ENCODE assay signal across 17 cellular contexts in the genomic region with DNA sequence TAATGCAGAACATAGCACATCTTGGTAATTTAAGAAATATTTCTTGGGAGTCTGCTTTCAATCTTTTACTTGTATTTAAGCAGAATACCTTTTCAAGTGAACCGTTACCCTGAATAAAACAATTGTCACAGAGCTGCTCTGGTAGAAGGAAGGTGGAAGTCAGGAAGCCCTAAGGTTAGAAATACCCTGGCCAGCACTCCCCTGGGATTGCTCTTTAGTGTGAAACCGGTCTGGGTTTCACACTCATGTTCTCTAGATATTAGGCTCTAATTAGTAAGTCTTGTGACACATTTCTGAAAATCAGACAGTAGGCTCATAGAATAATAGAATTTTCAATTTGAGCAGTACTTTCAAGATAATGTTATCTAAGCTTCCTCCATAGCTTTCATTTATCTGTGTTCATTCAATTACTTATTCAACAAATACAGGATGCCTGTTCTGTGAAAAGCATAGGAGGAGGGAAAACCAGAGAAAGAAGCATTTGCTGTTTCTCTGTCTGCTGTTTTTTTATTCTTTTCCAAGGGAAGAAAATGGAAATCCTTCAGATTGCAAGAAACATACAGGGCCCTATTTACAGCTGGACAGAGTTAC.
A peak's percentile ranks its signal among the peaks of the same experiment; 100 is the strongest.
DNase-seq lines count a peak whose midpoint lies in the region; ATAC-seq and TF ChIP-seq lines count a peak whose summit lies in the region.
"Had no signal": no experiment of that assay in that cellular context is flagged by ENCODE, and none has a peak within 500 bp of the region (broad histone marks: within the 10 kb centered on the region; RNA-seq: fewer than 3 reads in every experiment).

No MANE protein-coding gene starts in this region.

- peak overlapping the region; percentile 39; the same call in 1 of the 2 replicates for H3K27ac ChIP-seq in BLaER1
- no peak overlapping the region for H3K27ac ChIP-seq in hepatocyte
- H3K27ac ChIP-seq: colonic mucosa, left lung, SJSA1 had no signal

- DNase-seq in GM19238 (ENCODE audit: insufficient read length, low spot score) (peak; percentile 6), DMS53 treated with DMSO at 0.1 percent for 48 hours (lab: John Stamatoyannopoulos, UW; ENCODE audit: unreplicated experiment) (no peak), hepatocyte (ENCODE audit: low spot score) (no peak), type B pancreatic cell (ENCODE audit: extremely low spot score, unreplicated experiment) (no peak), HUDEP-2 (lab: John Stamatoyannopoulos, UW; ENCODE audit: unreplicated experiment in 76 of 76) (no peak)
- DNase-seq: ACHN; activated CD4-positive, alpha-beta T cell treated with anti-CD3 and anti-CD28 coated beads for 36 hours; activated naive CD4-positive, alpha-beta T cell treated with anti-CD3 and anti-CD28 coated beads, Interleukin-2, amount 50 U/mL, for 16 hours; colonic mucosa; GOT3; left lung; stimulated activated CD4-positive, alpha-beta T cell treated with anti-CD3 and anti-CD28 coated beads, Interleukin-4, amount 100 ng/mL, for 4 hours had no signal

- H3K4me1 Mint-ChIP-seq in type B pancreatic cell (ENCODE audit: unreplicated experiment) = no peaks in the 10 kb centered on the region
- H3K4me1 Mint-ChIP-seq: activated CD4-positive, alpha-beta T cell treated with anti-CD3 and anti-CD28 coated beads for 36 hours; IgD-negative memory B cell had no signal

- H3K36me3 ChIP-seq in BLaER1 (no peaks in the 10 kb centered on the region), hepatocyte (replicated peaks; ENCODE audit: insufficient read depth, low read depth) (no peaks in the 10 kb centered on the region)
- H3K36me3 ChIP-seq: colonic mucosa, left lung, SJSA1 had no signal

- H3K27me3 ChIP-seq in BLaER1 (no peaks in the 10 kb centered on the region), hepatocyte (no peaks in the 10 kb centered on the region)
- H3K27me3 ChIP-seq: colonic mucosa, left lung, SJSA1 had no signal

- no peak overlapping the region for H3K27ac Mint-ChIP-seq in type B pancreatic cell
- H3K27ac Mint-ChIP-seq: activated CD4-positive, alpha-beta T cell treated with anti-CD3 and anti-CD28 coated beads for 36 hours; IgD-negative memory B cell had no signal

- no peak overlapping the region for H2AFZ ChIP-seq in hepatocyte

- no peaks in the 10 kb centered on the region for H3K36me3 Mint-ChIP-seq in type B pancreatic cell
- H3K36me3 Mint-ChIP-seq: IgD-negative memory B cell had no signal

- TF ChIP-seq CTCF in hepatocyte (IDR thresholded peaks at IDR 0.05; ENCODE audit: poor library complexity) = no peak
- no peak for TF ChIP-seq CTCF in type B pancreatic cell (conservative IDR thresholded peaks at IDR 0.05)

- H3K4me1 ChIP-seq in BLaER1 (peaks cover 22% of the 10 kb centered on the region), hepatocyte (ENCODE audit: insufficient read depth) (no peaks in the 10 kb centered on the region)
- H3K4me1 ChIP-seq: colonic mucosa, left lung had no signal

- peaks cover 4% of the 10 kb centered on the region for H3K9me3 Mint-ChIP-seq in type B pancreatic cell

- H3K4me3 ChIP-seq in BLaER1 (no peak overlapping the region), hepatocyte (no peak overlapping the region)
- H3K4me3 ChIP-seq: colonic mucosa, left lung, SJSA1 had no signal

- WGBS in hepatocyte (ENCODE audit: low lambda C conversion rate, missing lambda C conversion rate) = 73% methylated on average over 2 of the region's 2 CpGs

- H4K20me1 ChIP-seq in BLaER1 = no peaks in the 10 kb centered on the region
- H4K20me1 ChIP-seq in hepatocyte (ENCODE audit: insufficient read depth, poor library complexity, severe bottlenecking) = no peaks in the 10 kb centered on the region

- H3K9ac ChIP-seq in BLaER1 = no peak overlapping the region

- H3K27me3 Mint-ChIP-seq in type B pancreatic cell = no peaks in the 10 kb centered on the region
- H3K27me3 Mint-ChIP-seq: activated CD4-positive, alpha-beta T cell treated with anti-CD3 and anti-CD28 coated beads for 36 hours; IgD-negative memory B cell had no signal

- H3K9me2 ChIP-seq in hepatocyte (replicated peaks; ENCODE audit: insufficient read depth) = no peaks in the 10 kb centered on the region

- no peak overlapping the region for H3K4me3 Mint-ChIP-seq in type B pancreatic cell
- H3K4me3 Mint-ChIP-seq: activated CD4-positive, alpha-beta T cell treated with anti-CD3 and anti-CD28 coated beads for 36 hours; IgD-negative memory B cell had no signal

- H3K4me2 ChIP-seq in BLaER1 (peak overlapping the region; percentile 75), hepatocyte (no peak overlapping the region)

- no peaks in the 10 kb centered on the region for H3K79me2 ChIP-seq in hepatocyte

- ATAC-seq in HG02610 (IDR thresholded peaks at IDR 0.05; ENCODE audit: unreplicated experiment) = peak; percentile 96
- ATAC-seq in HG03442 (IDR thresholded peaks at IDR 0.05; ENCODE audit: unreplicated experiment) = peak; percentile 92
- ATAC-seq: activated CD4-positive, alpha-beta T cell treated with anti-CD3 and anti-CD28 coated beads for 36 hours; left lung had no signal

- H3K9me3 ChIP-seq in BLaER1 = no peaks in the 10 kb centered on the region
- no peaks in the 10 kb centered on the region for H3K9me3 ChIP-seq in hepatocyte (ENCODE audit: low read depth)
- H3K9me3 ChIP-seq: colonic mucosa, left lung, SJSA1 had no signal
